Comparison of ENCODE assay signal across 2 cellular contexts in genomic region chr12:55818140-55818728, GRCh38.
TF ChIP-seq lines count a peak whose summit lies in the region.

No MANE protein-coding gene starts in this region.

TF ChIP-seq in HCT116, 20 proteins besides CTCF, POLR2A, EP300 and RAD21 (continued from another document):
- no peak for TF ChIP-seq ZBTB33 (IDR thresholded peaks at IDR 0.05; ENCODE audit: extremely low read depth, insufficient replicate concordance, low read length)
TF ChIP-seq in HCT116: peak in this region for 2.

TF ChIP-seq in SK-N-SH, 30 proteins besides CTCF, POLR2A, EP300 and RAD21:
- no peak for TF ChIP-seq ZBTB33 (IDR thresholded peaks at IDR 0.05; ENCODE audit: borderline replicate concordance, low read depth)
- peak; percentile 75; the same call in 1 of the 2 replicates for TF ChIP-seq MXI1 (IDR thresholded peaks at IDR 0.05; ENCODE audit: low read depth, low read length)
- TF ChIP-seq USF2 (IDR thresholded peaks at IDR 0.05; ENCODE audit: borderline replicate concordance, low read depth, low read length): no peak
- TF ChIP-seq ELF1 (IDR thresholded peaks at IDR 0.05): no peak; the same call in 1 of the 2 replicates
- peak; percentile 37; the same call in 1 of the 2 replicates for TF ChIP-seq SIN3A (IDR thresholded peaks at IDR 0.05; ENCODE audit: borderline replicate concordance, low read depth, low read length)
- no peak for TF ChIP-seq IRF3 (IDR thresholded peaks at IDR 0.05; ENCODE audit: low read depth, low read length)
- no peak for TF ChIP-seq RXRA (IDR thresholded peaks at IDR 0.05; ENCODE audit: borderline replicate concordance, low read depth)
- peak; percentile 43; the same call in 1 of the 2 replicates for TF ChIP-seq TAF1 (IDR thresholded peaks at IDR 0.05; ENCODE audit: borderline replicate concordance, low read depth, low read length)
- TF ChIP-seq GABPA (IDR thresholded peaks at IDR 0.05; ENCODE audit: low read depth): peak; percentile 55
- TF ChIP-seq FOSL2 (IDR thresholded peaks at IDR 0.05; ENCODE audit: borderline replicate concordance, low read depth): no peak
- no peak for TF ChIP-seq RFX5 (IDR thresholded peaks at IDR 0.05; ENCODE audit: low read length)
- TF ChIP-seq JUND (IDR thresholded peaks at IDR 0.05): no peak
- TF ChIP-seq MAX (IDR thresholded peaks at IDR 0.05; ENCODE audit: low read depth): peak; percentile 42; the same call in 1 of the 2 replicates
